In genomic region chrX:102930990-102931756, GRCh38 we compare ENCODE assay signal across 1 cellular context.
TF ChIP-seq lines count a peak whose summit lies in the region.

No MANE protein-coding gene starts in this region.

TF ChIP-seq in H1, 55 proteins besides CTCF, POLR2A, EP300 and RAD21 (continued from another document):
- TF ChIP-seq CBX5 (IDR thresholded peaks at IDR 0.05; ENCODE audit: low read depth, low read length), result no peak
- no peak for TF ChIP-seq SUZ12 (IDR thresholded peaks at IDR 0.05; ENCODE audit: low read length)
- TF ChIP-seq YY1 (IDR thresholded peaks at IDR 0.05; ENCODE audit: low read depth, low read length), result no peak
- no peak for TF ChIP-seq BACH1 (IDR thresholded peaks at IDR 0.05; ENCODE audit: low read length)
- TF ChIP-seq NANOG (IDR thresholded peaks at IDR 0.05; ENCODE audit: insufficient read depth, low read depth, low read length, poor library complexity, severe bottlenecking), result no peak
- TF ChIP-seq PHF8 (conservative IDR thresholded peaks at IDR 0.05; ENCODE audit: low read depth, low read length), result no peak
- no peak for TF ChIP-seq TAF1 (IDR thresholded peaks at IDR 0.05; ENCODE audit: low read depth, low read length)
- TF ChIP-seq SP4 (IDR thresholded peaks at IDR 0.05; ENCODE audit: low read length), result no peak
- TF ChIP-seq CREB1 (IDR thresholded peaks at IDR 0.05), result no peak
- TF ChIP-seq HDAC6 (IDR thresholded peaks at IDR 0.05; ENCODE audit: low read depth, low read length), result no peak
